29 cellular contexts compared by ENCODE assay signal in the genomic region with DNA sequence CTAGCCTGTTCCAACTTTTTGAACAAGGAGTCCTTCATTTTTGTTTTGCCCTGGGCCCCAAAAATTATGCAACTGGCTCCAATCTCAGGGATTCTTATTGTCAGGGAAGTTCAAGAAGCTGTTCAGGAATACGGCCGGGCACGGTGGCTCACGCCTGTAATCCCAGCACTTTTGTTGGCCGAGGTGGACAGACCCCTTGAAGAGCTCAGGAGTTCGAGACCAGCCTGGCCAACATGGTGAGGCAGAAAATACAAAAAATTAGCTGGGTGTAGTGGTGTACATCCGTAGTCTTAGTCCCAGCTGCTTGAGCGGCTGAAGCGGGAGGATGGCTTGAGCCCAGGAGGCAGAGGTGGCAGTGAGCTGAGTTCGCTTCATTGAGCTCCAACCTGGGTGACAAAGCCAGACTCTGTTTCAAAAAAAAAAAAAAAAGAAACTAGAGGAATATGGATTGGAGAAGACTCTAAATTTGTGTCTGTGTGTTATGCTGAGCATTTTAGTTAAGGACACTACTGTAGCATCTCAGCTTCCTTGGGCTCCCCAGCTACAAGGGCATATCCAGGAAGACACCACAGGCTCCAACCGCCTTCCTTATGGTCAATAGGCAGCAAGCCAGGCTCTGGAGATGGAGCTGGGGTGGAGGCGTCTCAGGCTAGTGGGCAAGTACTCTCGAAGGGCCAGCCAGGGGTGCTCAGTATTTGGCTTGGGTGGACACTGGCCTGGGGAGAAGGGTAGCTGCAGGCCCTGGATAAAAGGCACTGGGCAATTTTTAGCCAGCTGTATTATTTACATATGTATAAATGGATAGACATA.
"Had no signal": no experiment of that assay in that cellular context is flagged by ENCODE, and none has a peak within 500 bp of the region (broad histone marks: within the 10 kb centered on the region; RNA-seq: fewer than 3 reads in every experiment).

No MANE protein-coding gene starts in this region.

- DNase-seq: activated CD4-positive, alpha-beta memory T cell treated with anti-CD3 and anti-CD28 coated beads for 36 hours; activated CD4-positive, alpha-beta T cell treated with anti-CD3 and anti-CD28 coated beads, Interleukin-2, amount 10 ng/mL, durations not matched to agents 7 days and 5 days; activated CD4-positive, CD25-positive, alpha-beta regulatory T cell; activated CD8-positive, alpha-beta memory T cell treated with anti-CD3 and anti-CD28 coated beads for 24 hours; activated gamma-delta T cell treated with Interleukin-2 at 50 U/mL for 16 hours; activated naive CD4-positive, alpha-beta T cell treated with anti-CD3 and anti-CD28 coated beads, Interleukin-2, amount 10 ng/mL, durations not matched to agents 7 days and 5 days; activated naive CD8-positive, alpha-beta T cell treated with anti-CD3 and anti-CD28 coated beads for 36 hours; activated T-cell treated with anti-CD3 and anti-CD28 coated beads, Interleukin-2, amount 50 U/mL, for 4 hours; brain microvascular endothelial cell; KG1; NCI-H1092 treated with DMSO at 0.1 percent for 48 hours; NCI-H1417 treated with DMSO at 0.1 percent for 48 hours; NCI-H1694; NCI-H2029; NCI-H2107; NCI-H2171 treated with DMSO at 0.1 percent for 48 hours; NCI-H345; NCI-H510A; NCI-H526 treated with DMSO at 0.1 percent for 48 hours; NK-92 treated with Interleukin-12 subunit alpha and Interleukin-12 subunit beta, amount 100 ng/mL, for 24 hours; OCI-M1; Peyer's patch; SHP77; T-helper 17 cell; T-helper 9 cell had no signal

- H3K36me3 ChIP-seq: brain microvascular endothelial cell, cardiac muscle cell, Peyer's patch had no signal

- H3K9me3 ChIP-seq: Peyer's patch had no signal

- H3K27me3 Mint-ChIP-seq: T-helper 17 cell had no signal

- ATAC-seq: activated T-cell treated with anti-CD3 and anti-CD28 coated beads, Interleukin-2, amount 50 U/mL, for 4 hours; T-helper 17 cell had no signal

- H3K9me3 Mint-ChIP-seq: activated CD4-positive, alpha-beta T cell treated with anti-CD3 and anti-CD28 coated beads, Interleukin-2, amount 10 ng/mL, durations not matched to agents 7 days and 5 days; activated T-cell treated with anti-CD3 and anti-CD28 coated beads, Interleukin-2, amount 50 U/mL, for 4 hours had no signal

- H3K27ac ChIP-seq: brain microvascular endothelial cell, cardiac muscle cell, Peyer's patch, RWPE1, VCaP had no signal

- H3K4me3 Mint-ChIP-seq: activated CD4-positive, alpha-beta memory T cell treated with anti-CD3 and anti-CD28 coated beads for 36 hours; activated CD4-positive, alpha-beta T cell treated with anti-CD3 and anti-CD28 coated beads, Interleukin-2, amount 10 ng/mL, durations not matched to agents 7 days and 5 days; activated naive CD4-positive, alpha-beta T cell treated with anti-CD3 and anti-CD28 coated beads, Interleukin-2, amount 10 ng/mL, durations not matched to agents 7 days and 5 days; activated naive CD8-positive, alpha-beta T cell treated with anti-CD3 and anti-CD28 coated beads for 36 hours; activated T-cell treated with anti-CD3 and anti-CD28 coated beads, Interleukin-2, amount 50 U/mL, for 4 hours; IgD-negative memory B cell; T-helper 17 cell had no signal

- H3K36me3 Mint-ChIP-seq: activated CD4-positive, alpha-beta memory T cell treated with anti-CD3 and anti-CD28 coated beads for 36 hours; activated naive CD4-positive, alpha-beta T cell treated with anti-CD3 and anti-CD28 coated beads, Interleukin-2, amount 10 ng/mL, durations not matched to agents 7 days and 5 days; IgD-negative memory B cell had no signal

- H3K4me1 Mint-ChIP-seq: T-helper 17 cell had no signal

- H3K27me3 ChIP-seq: brain microvascular endothelial cell, cardiac muscle cell, Peyer's patch had no signal

- H3K4me3 ChIP-seq: cardiac muscle cell, Peyer's patch had no signal

- H3K27ac Mint-ChIP-seq: activated CD4-positive, alpha-beta memory T cell treated with anti-CD3 and anti-CD28 coated beads for 36 hours; activated CD4-positive, alpha-beta T cell treated with anti-CD3 and anti-CD28 coated beads, Interleukin-2, amount 10 ng/mL, durations not matched to agents 7 days and 5 days; activated naive CD4-positive, alpha-beta T cell treated with anti-CD3 and anti-CD28 coated beads, Interleukin-2, amount 10 ng/mL, durations not matched to agents 7 days and 5 days; activated naive CD8-positive, alpha-beta T cell treated with anti-CD3 and anti-CD28 coated beads for 36 hours; IgD-negative memory B cell had no signal
